ENCODE assay signal across 8 cellular contexts in genomic region chr18:78879072-78879883, GRCh38.
A peak's percentile ranks its signal among the peaks of the same experiment; 100 is the strongest.
DNase-seq lines count a peak whose midpoint lies in the region; ATAC-seq and TF ChIP-seq lines count a peak whose summit lies in the region.
"Not testable (repeated sequence)": the region's sequence is repeated elsewhere in the genome, so short reads cannot be mapped to it uniquely, and the experiment has no call there.

No MANE protein-coding gene starts in this region.

- peak; percentile 20; the same call in 1 of the 2 replicates for TF ChIP-seq RAD21 in HCT116 (IDR thresholded peaks at IDR 0.05; ENCODE audit: low read depth)

- POLR2A ChIA-PET in HCT116 (lab: Charles Lee): not testable (repeated sequence)

- DNase-seq in CD14-positive monocyte (ENCODE audit: low spot score); lower lobe of right lung: not testable (repeated sequence)
- peak; percentile 8 for DNase-seq in HCT116 (ENCODE audit: low read depth, low spot score)
- peak; percentile 21 for DNase-seq in NCI-H1092 treated with DMSO at 0.1 percent for 48 hours (lab: John Stamatoyannopoulos, UW)
- DNase-seq in RPMI8226: peak; percentile 48
- peak; percentile 36 for DNase-seq in right atrium auricular region (ENCODE audit: low spot score)
- peak; percentile 19 to 39 for DNase-seq in thyroid gland

- not testable (repeated sequence) for H3K36me3 Mint-ChIP-seq in CD14-positive monocyte, brain

- not testable (repeated sequence) for H3K9me2 ChIP-seq in HCT116 (ENCODE audit: insufficient read depth)

- H3K79me2 ChIP-seq in HCT116 (ENCODE audit: insufficient read depth, low read length): not testable (repeated sequence)

- 87 to 88% methylated on average over 54 to 56 of the region's 56 CpGs for WGBS in thyroid gland, 2 donors

- not testable (repeated sequence) for H2AFZ ChIP-seq in HCT116 (ENCODE audit: low read depth, low read length, poor library complexity, severe bottlenecking)

- CTCF ChIA-PET in HCT116 (lab: Charles Lee): interaction anchor here (1.5 kb wide), 1 partner anchor 9 kb away, joined by 4 read pairs; no protein-coding TSS in a partner anchor

- peaks cover 5 to 18% (median 11%) of the 10 kb centered on the region in 3 donors for H3K27me3 Mint-ChIP-seq in CD14-positive monocyte (ENCODE audit: low read depth in 3 of 3)
- not testable (repeated sequence) for H3K27me3 Mint-ChIP-seq in brain

- not testable (repeated sequence) for H3K4me2 ChIP-seq in HCT116 (ENCODE audit: low read length)

- H3K27ac ChIP-seq in HCT116 (ENCODE audit: low read depth, low read length); right atrium auricular region; lower lobe of right lung; thyroid gland: not testable (repeated sequence)

- not testable (repeated sequence) for TF ChIP-seq POLR2A in HCT116 (IDR thresholded peaks at IDR 0.05; ENCODE audit: borderline replicate concordance, extremely low read depth, insufficient read depth, insufficient read length); thyroid gland (IDR thresholded peaks at IDR 0.05)

- H3K9me3 ChIP-seq in HCT116 (ENCODE audit: control insufficient read depth in 1 of 2, insufficient read depth in 1 of 2, low read depth in 1 of 2, low read length in 2 of 2); right atrium auricular region; lower lobe of right lung; thyroid gland: not testable (repeated sequence)

- H3K27me3 ChIP-seq in HCT116 (ENCODE audit: insufficient read depth, low read length); right atrium auricular region; thyroid gland: not testable (repeated sequence)
- H3K27me3 ChIP-seq in lower lobe of right lung (ENCODE audit: low read depth): peaks cover 25% of the 10 kb centered on the region

- not testable (repeated sequence) for H3K4me1 ChIP-seq in HCT116 (ENCODE audit: control insufficient read depth in 1 of 2, insufficient read depth in 2 of 2, low read length in 2 of 2); right atrium auricular region; lower lobe of right lung; thyroid gland

- not testable (repeated sequence) for H3K9me3 Mint-ChIP-seq in CD14-positive monocyte
- H3K9me3 Mint-ChIP-seq in brain: peaks cover under 1 to 50% (median 8%) of the 10 kb centered on the region in 5 experiments

- RAD21 ChIA-PET in HCT116 (lab: Charles Lee; ENCODE audit: low non-redundant PET in 1 of 2, low total read pairs in 2 of 2, uncharacterized antibody in 2 of 2, unreplicated experiment in 2 of 2): not testable (repeated sequence)

- peak; percentile 34 for TF ChIP-seq CTCF in CD14-positive monocyte (IDR thresholded peaks at IDR 0.05)
- peak in 2 of 3 experiments; percentile 60 to 86; a peak in 4 of 6 replicates for TF ChIP-seq CTCF in HCT116 (IDR thresholded peaks at IDR 0.05 in 2 of 3, conservative IDR thresholded peaks at IDR 0.05 in 1 of 3; ENCODE audit: borderline replicate concordance in 1 of 3, insufficient read depth in 1 of 3, low read depth in 2 of 3, low read length in 2 of 3)
- TF ChIP-seq CTCF in brain (conservative IDR thresholded peaks at IDR 0.05): peak; percentile 33 to 71
- TF ChIP-seq CTCF in right atrium auricular region (IDR thresholded peaks at IDR 0.05): peak in 1 of 2 donors; percentile 65
- peak; percentile 52 for TF ChIP-seq CTCF in lower lobe of right lung (IDR thresholded peaks at IDR 0.05)
- TF ChIP-seq CTCF in thyroid gland (IDR thresholded peaks at IDR 0.05): peak in 5 of 6 experiments; percentile 39 to 67 (median 53)

- not testable (repeated sequence) for H3K27ac Mint-ChIP-seq in CD14-positive monocyte, brain

- peak; percentile 84 for ATAC-seq in HCT116
- not testable (repeated sequence) for ATAC-seq in lower lobe of right lung

- not testable (repeated sequence) for H4K20me1 ChIP-seq in HCT116 (ENCODE audit: insufficient read depth)

- H3K36me3 ChIP-seq in HCT116 (ENCODE audit: control insufficient read depth in 1 of 2, insufficient read depth in 2 of 2, low read length in 2 of 2); right atrium auricular region; lower lobe of right lung; thyroid gland: not testable (repeated sequence)

- peaks cover 31% of the 10 kb centered on the region for H3K4me1 Mint-ChIP-seq in CD14-positive monocyte
- not testable (repeated sequence) for H3K4me1 Mint-ChIP-seq in brain

- BruUV-seq in HCT116 (replicated peaks; lab: Mats Ljungman, UMichigan): not testable (repeated sequence)

- not testable (repeated sequence) for H3K4me3 ChIP-seq in HCT116 (replicated peaks in 1 of 2; ENCODE audit: low read depth in 1 of 2, low read length in 2 of 2); right atrium auricular region; lower lobe of right lung; thyroid gland (replicated peaks in 1 of 3)

- H3K9ac ChIP-seq in HCT116 (ENCODE audit: low read length): not testable (repeated sequence)

- intact Hi-C loops in CD14-positive monocyte (cut with micrococcal nuclease); lower lobe of right lung (cut with DNase I); thyroid gland (cut with DNase I): not testable (repeated sequence)
- intact Hi-C loops in HCT116 (cut with micrococcal nuclease): loop anchor here (5.0 to 10.0 kb wide), 2 partner anchors 368 to 766 kb away; no protein-coding TSS in a partner anchor

- H3K4me3 Mint-ChIP-seq in CD14-positive monocyte, brain: not testable (repeated sequence)
